ENCODE assay signal across 19 cellular contexts in the genomic region with DNA sequence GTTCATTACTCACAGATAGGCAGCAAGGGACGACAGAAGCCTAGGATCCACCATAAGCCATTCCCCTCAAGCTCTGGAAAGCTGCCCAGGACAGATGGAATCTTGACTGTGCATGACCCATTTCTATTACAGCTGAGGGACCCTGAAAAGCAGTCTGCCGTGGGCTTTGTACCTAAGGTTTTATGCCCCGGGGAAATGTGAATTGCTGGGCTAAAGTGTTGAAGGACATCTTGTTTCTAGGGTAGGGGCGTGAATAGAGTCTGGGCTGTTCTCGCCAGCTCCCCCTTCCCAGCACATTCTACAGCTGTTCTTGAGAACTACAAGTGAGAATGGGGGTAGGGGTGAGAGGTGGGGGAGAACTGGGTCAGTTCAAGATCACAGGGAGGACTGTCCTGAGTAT. TPM values are rescaled to one million over a fixed set of nuclear protein-coding genes. Genes with fewer than 3 reads are reported as not detected.
DNase-seq lines count a peak whose midpoint lies in the region; TF ChIP-seq lines count a peak whose summit lies in the region.
"Had no signal": no experiment of that assay in that cellular context is flagged by ENCODE, and none has a peak within 500 bp of the region (broad histone marks: within the 10 kb centered on the region; RNA-seq: fewer than 3 reads in every experiment).

No MANE protein-coding gene starts in this region.

- TF ChIP-seq CTCF in hepatocyte (IDR thresholded peaks at IDR 0.05; ENCODE audit: poor library complexity) (no peak), esophagus muscularis mucosa (IDR thresholded peaks at IDR 0.05) (no peak)

- DNase-seq in DMS 273 (lab: John Stamatoyannopoulos, UW; ENCODE audit: unreplicated experiment), result peak; percentile 13
- no peak for DNase-seq in DMS 273 treated with DMSO at 0.1 percent for 48 hours (lab: John Stamatoyannopoulos, UW)
- peak; percentile 8 for DNase-seq in G401 (ENCODE audit: low spot score)
- DNase-seq in NCI-H2171 treated with DMSO at 0.1 percent for 48 hours (lab: John Stamatoyannopoulos, UW), result peak; percentile 41
- DNase-seq in cerebellar cortex (ENCODE audit: low spot score), result peak; percentile 3
- no peak for DNase-seq in hepatocyte (ENCODE audit: low spot score)
- no peak for DNase-seq in esophagus muscularis mucosa (ENCODE audit: extremely low spot score)
- DNase-seq: AML-193; Caco-2; Calu3; CD4-positive, alpha-beta T cell; CD8-positive, alpha-beta T cell; DMS79 treated with DMSO at 0.1 percent for 48 hours; GDM1 had no signal

- H2AFZ ChIP-seq in hepatocyte, result no peak overlapping the region

- in situ Hi-C loops in G401 (cut with HindIII; ENCODE audit: low sequenced_read_pairs), result no loop called here

- H3K79me2 ChIP-seq in hepatocyte, result no peaks in the 10 kb centered on the region

- intact Hi-C loops in esophagus muscularis mucosa (cut with DNase I), result no loop called here

- TF ChIP-seq EP300 in esophagus muscularis mucosa (IDR thresholded peaks at IDR 0.05), result no peak

- H3K4me1 ChIP-seq in hepatocyte (ENCODE audit: insufficient read depth) (no peaks in the 10 kb centered on the region), esophagus muscularis mucosa (no peaks in the 10 kb centered on the region)
- H3K4me1 ChIP-seq: A549; BLaER1 treated with 17β-estradiol and CSF1 and Interleukin-3, amounts not matched to agents 10 nM and 100 nM had no signal

- H3K27me3 ChIP-seq in hepatocyte, result no peaks in the 10 kb centered on the region
- H3K27me3 ChIP-seq in esophagus muscularis mucosa, result no peaks in the 10 kb centered on the region
- H3K27me3 ChIP-seq: BLaER1 treated with 17β-estradiol and CSF1 and Interleukin-3, amounts not matched to agents 10 nM and 100 nM had no signal

- no peak overlapping the region for H3K4me3 ChIP-seq in hepatocyte
- no peak overlapping the region for H3K4me3 ChIP-seq in esophagus muscularis mucosa
- H3K4me3 ChIP-seq: A549; BLaER1 treated with 17β-estradiol and CSF1 and Interleukin-3, amounts not matched to agents 10 nM and 100 nM; GM12878 had no signal

- H3K9me3 ChIP-seq in hepatocyte (ENCODE audit: low read depth) (no peaks in the 10 kb centered on the region), esophagus muscularis mucosa (peaks cover 0 to 12% (median 6%) of the 10 kb centered on the region in 4 donors)
- H3K9me3 ChIP-seq: A549 had no signal

- no peak for TF ChIP-seq POLR2A in esophagus muscularis mucosa (IDR thresholded peaks at IDR 0.05; ENCODE audit: low read depth)

- H3K9me2 ChIP-seq in hepatocyte (replicated peaks; ENCODE audit: insufficient read depth), result no peaks in the 10 kb centered on the region

- 87% methylated on average over 5 of the region's 5 CpGs for WGBS in hepatocyte (ENCODE audit: low lambda C conversion rate, missing lambda C conversion rate)
- WGBS in esophagus muscularis mucosa, result 86% methylated on average over 5 of the region's 5 CpGs

- H3K36me3 ChIP-seq in hepatocyte (replicated peaks; ENCODE audit: insufficient read depth, low read depth) (no peaks in the 10 kb centered on the region), esophagus muscularis mucosa (no peaks in the 10 kb centered on the region)
- H3K36me3 ChIP-seq: BLaER1 treated with 17β-estradiol and CSF1 and Interleukin-3, amounts not matched to agents 10 nM and 100 nM had no signal

- H4K20me1 ChIP-seq in hepatocyte (ENCODE audit: insufficient read depth, poor library complexity, severe bottlenecking), result no peaks in the 10 kb centered on the region
- H4K20me1 ChIP-seq: BLaER1 treated with 17β-estradiol and CSF1 and Interleukin-3, amounts not matched to agents 10 nM and 100 nM had no signal

- H3K27ac ChIP-seq in hepatocyte (no peak overlapping the region), esophagus muscularis mucosa (replicated peaks in 1 of 4) (no peak overlapping the region)
- H3K27ac ChIP-seq: 22Rv1; A549; BLaER1 treated with 17β-estradiol and CSF1 and Interleukin-3, amounts not matched to agents 10 nM and 100 nM; C4-2B had no signal

- H3K4me2 ChIP-seq in hepatocyte, result no peak overlapping the region
- H3K4me2 ChIP-seq: A549; BLaER1 treated with 17β-estradiol and CSF1 and Interleukin-3, amounts not matched to agents 10 nM and 100 nM had no signal

RNA-seq across cellular contexts. Expression of gene TMTC4, which starts 53.6 kb away (rescaled TPM):
- total RNA-seq in G401 (2014; rRNA removed; shearing (Covaris generic)), result 28.7 and 49.1 TPM in 2 replicates
- total RNA-seq in hepatocyte (24.0 and 32.6 TPM in 2 replicates), esophagus muscularis mucosa (10 to 100 TPM in 1 of 4 donors, 1 to 10 TPM in 3; 7.1 to 13.7 (median 8.4) TPM)
- polyA plus RNA-seq in hepatocyte, result 13.3 and 15.0 TPM in 2 replicates

Comparison
In these comparisons a context has a peak if more than half of its experiments do, and no peak if none do; other contexts are left out.
1. DNase-seq: peak in DMS 273 (single experiment), G401 (single experiment), NCI-H2171 treated with DMSO at 0.1 percent for 48 hours (single experiment) and cerebellar cortex (single experiment); none in DMS 273 treated with DMSO at 0.1 percent for 48 hours (single experiment), hepatocyte (single experiment) and esophagus muscularis mucosa (single experiment).